Comparison of ENCODE assay signal across 1 cellular context in the genomic region with DNA sequence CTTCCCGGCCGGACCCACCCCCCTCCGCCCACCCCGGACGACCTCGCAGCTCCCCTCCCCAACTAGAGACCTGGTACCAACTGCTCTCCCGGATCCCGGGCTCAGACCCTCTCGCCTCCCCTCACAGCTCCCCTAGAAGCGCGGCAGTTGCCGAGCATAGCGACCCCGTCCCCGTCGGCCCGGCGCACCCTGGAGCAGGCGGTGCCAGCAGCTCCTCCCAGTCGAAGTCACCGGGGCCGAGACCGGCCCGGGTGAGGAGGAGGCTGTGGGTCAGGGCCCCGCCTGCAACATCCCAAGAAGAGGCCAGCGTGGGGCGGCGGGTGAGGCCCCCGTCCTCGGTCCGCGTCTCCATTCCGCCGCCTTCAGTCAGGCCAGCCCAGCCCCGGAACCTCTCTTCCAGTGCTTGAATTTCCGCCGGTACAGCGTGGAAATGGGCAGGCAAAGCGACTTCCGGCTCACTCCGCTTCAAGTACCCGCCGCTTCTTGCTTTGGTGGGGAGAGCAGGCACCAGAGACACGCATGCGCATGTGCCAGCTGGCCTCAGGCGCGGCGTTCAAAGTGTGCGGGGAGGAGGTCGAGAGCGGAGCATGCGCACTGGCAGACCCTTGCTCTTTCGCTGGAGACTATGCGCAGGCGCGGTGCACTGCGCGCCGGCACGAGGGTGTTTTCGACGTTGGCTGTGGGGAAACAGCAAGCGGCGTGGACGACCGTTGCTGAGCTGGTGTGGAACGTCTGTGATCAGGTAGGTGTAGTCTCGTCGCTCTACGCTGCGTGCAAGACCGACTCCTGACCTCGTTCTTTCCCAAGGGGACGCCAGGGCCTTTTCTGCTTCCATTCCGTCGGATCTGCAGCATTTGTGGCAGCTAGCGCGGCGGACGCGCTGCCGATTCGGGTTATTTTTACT.
A peak's percentile ranks its signal among the peaks of the same experiment; 100 is the strongest.
TF ChIP-seq lines count a peak whose summit lies in the region.

A gene with protein sequence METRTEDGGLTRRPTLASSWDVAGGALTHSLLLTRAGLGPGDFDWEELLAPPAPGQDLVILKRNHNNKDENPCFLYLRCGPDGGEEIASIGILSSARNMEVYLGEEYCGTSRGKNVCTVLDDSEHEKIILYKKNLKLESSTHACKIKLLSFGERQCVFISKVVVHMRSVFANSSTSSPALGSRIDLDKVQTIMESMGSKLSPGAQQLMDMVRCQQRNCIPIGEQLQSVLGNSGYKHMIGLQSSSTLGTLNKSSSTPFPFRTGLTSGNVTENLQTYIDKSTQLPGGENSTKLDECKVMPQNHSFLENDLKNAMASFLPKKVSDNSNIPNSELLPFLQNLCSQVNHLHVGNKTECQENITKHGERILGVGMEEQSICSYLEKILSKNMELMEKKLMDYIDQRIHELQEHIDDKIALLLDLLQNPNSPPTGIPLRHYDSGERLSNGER (minus strand): TSS at position 401 of the 904 bp plus-strand sequence. CDS start 49 bp downstream, at position 352.

TF ChIP-seq in GM12878, 131 proteins besides CTCF, POLR2A, EP300 and RAD21 (continued from another document and continues in another):
- TF ChIP-seq SPI1 (IDR thresholded peaks at IDR 0.05; ENCODE audit: borderline replicate concordance, insufficient read depth, low read depth, low read length) (no peak), NR2C1 (IDR thresholded peaks at IDR 0.05) (peak; percentile 61), MEF2B (IDR thresholded peaks at IDR 0.05; ENCODE audit: partially characterized antibody, poor library complexity, severe bottlenecking) (peak; percentile 43), SIX5 (IDR thresholded peaks at IDR 0.05; ENCODE audit: low read depth, low read length, severe bottlenecking) (peak; percentile 59), BCL11A (IDR thresholded peaks at IDR 0.05; ENCODE audit: low read depth, low read length) (no peak), SREBF1 (IDR thresholded peaks at IDR 0.05; ENCODE audit: low read length) (peak; percentile 64; the same call in 1 of the 2 replicates), ZNF24 (IDR thresholded peaks at IDR 0.05) (no peak), TCF3 (IDR thresholded peaks at IDR 0.05; ENCODE audit: borderline replicate concordance, insufficient read depth, low read depth, low read length) (no peak), KAT2A (conservative IDR thresholded peaks at IDR 0.05; ENCODE audit: control insufficient read depth, low read depth, low read length) (no peak), POLR2AphosphoS5 (IDR thresholded peaks at IDR 0.05; ENCODE audit: low read length) (peak; percentile 69; the same call in 1 of the 2 replicates), CREM (IDR thresholded peaks at IDR 0.05; ENCODE audit: low read depth) (peak; percentile 83), NR2F1 (conservative IDR thresholded peaks at IDR 0.05) (peak; percentile 36; the same call in 1 of the 2 replicates), PAX8 (IDR thresholded peaks at IDR 0.05) (no peak), EZH2 (IDR thresholded peaks at IDR 0.05; ENCODE audit: borderline replicate concordance, control insufficient read depth, low read depth, low read length) (no peak), ESRRA (IDR thresholded peaks at IDR 0.05; ENCODE audit: low read length) (peak; percentile 85), YY1 (IDR thresholded peaks at IDR 0.05; ENCODE audit: low read depth, low read length) (peak; percentile 89), HDGF (IDR thresholded peaks at IDR 0.05) (peak; percentile 87), CHD2 (IDR thresholded peaks at IDR 0.05; ENCODE audit: borderline replicate concordance, low read depth, low read length) (peak; percentile 85), DPF2 (IDR thresholded peaks at IDR 0.05) (0 out of 2 replicates have a peak, but pooled peaks have one; percentile 61), ZNF622 (IDR thresholded peaks at IDR 0.05) (no peak), IKZF1 (conservative IDR thresholded peaks at IDR 0.05) (peak; percentile 100), SP1 (IDR thresholded peaks at IDR 0.05; ENCODE audit: low read depth, low read length) (peak; percentile 42), CEBPB (IDR thresholded peaks at IDR 0.05; ENCODE audit: borderline replicate concordance in 1 of 2, low read depth in 2 of 2, low read length in 2 of 2) (no peak; a peak in 1 of 4 replicates), MXI1 (IDR thresholded peaks at IDR 0.05; ENCODE audit: low read depth, low read length) (peak; percentile 64; the same call in 1 of the 2 replicates), CBFB (IDR thresholded peaks at IDR 0.05; ENCODE audit: low read depth) (peak; percentile 53; the same call in 1 of the 2 replicates)
- TF ChIP-seq, protein P1, sequence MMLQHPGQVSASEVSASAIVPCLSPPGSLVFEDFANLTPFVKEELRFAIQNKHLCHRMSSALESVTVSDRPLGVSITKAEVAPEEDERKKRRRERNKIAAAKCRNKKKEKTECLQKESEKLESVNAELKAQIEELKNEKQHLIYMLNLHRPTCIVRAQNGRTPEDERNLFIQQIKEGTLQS (IDR thresholded peaks at IDR 0.05; ENCODE audit: borderline replicate concordance, extremely low read depth, low read depth, low read length) = peak; percentile 46; the same call in 1 of the 2 replicates
- TF ChIP-seq, protein P2, sequence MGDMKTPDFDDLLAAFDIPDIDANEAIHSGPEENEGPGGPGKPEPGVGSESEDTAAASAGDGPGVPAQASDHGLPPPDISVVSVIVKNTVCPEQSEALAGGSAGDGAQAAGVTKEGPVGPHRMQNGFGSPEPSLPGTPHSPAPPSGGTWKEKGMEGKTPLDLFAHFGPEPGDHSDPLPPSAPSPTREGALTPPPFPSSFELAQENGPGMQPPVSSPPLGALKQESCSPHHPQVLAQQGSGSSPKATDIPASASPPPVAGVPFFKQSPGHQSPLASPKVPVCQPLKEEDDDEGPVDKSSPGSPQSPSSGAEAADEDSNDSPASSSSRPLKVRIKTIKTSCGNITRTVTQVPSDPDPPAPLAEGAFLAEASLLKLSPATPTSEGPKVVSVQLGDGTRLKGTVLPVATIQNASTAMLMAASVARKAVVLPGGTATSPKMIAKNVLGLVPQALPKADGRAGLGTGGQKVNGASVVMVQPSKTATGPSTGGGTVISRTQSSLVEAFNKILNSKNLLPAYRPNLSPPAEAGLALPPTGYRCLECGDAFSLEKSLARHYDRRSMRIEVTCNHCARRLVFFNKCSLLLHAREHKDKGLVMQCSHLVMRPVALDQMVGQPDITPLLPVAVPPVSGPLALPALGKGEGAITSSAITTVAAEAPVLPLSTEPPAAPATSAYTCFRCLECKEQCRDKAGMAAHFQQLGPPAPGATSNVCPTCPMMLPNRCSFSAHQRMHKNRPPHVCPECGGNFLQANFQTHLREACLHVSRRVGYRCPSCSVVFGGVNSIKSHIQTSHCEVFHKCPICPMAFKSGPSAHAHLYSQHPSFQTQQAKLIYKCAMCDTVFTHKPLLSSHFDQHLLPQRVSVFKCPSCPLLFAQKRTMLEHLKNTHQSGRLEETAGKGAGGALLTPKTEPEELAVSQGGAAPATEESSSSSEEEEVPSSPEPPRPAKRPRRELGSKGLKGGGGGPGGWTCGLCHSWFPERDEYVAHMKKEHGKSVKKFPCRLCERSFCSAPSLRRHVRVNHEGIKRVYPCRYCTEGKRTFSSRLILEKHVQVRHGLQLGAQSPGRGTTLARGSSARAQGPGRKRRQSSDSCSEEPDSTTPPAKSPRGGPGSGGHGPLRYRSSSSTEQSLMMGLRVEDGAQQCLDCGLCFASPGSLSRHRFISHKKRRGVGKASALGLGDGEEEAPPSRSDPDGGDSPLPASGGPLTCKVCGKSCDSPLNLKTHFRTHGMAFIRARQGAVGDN (IDR thresholded peaks at IDR 0.05) = peak; percentile 98
- TF ChIP-seq, protein P3, sequence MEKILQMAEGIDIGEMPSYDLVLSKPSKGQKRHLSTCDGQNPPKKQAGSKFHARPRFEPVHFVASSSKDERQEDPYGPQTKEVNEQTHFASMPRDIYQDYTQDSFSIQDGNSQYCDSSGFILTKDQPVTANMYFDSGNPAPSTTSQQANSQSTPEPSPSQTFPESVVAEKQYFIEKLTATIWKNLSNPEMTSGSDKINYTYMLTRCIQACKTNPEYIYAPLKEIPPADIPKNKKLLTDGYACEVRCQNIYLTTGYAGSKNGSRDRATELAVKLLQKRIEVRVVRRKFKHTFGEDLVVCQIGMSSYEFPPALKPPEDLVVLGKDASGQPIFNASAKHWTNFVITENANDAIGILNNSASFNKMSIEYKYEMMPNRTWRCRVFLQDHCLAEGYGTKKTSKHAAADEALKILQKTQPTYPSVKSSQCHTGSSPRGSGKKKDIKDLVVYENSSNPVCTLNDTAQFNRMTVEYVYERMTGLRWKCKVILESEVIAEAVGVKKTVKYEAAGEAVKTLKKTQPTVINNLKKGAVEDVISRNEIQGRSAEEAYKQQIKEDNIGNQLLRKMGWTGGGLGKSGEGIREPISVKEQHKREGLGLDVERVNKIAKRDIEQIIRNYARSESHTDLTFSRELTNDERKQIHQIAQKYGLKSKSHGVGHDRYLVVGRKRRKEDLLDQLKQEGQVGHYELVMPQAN (conservative IDR thresholded peaks at IDR 0.05) = peak; percentile 4
- TF ChIP-seq, protein P4, sequence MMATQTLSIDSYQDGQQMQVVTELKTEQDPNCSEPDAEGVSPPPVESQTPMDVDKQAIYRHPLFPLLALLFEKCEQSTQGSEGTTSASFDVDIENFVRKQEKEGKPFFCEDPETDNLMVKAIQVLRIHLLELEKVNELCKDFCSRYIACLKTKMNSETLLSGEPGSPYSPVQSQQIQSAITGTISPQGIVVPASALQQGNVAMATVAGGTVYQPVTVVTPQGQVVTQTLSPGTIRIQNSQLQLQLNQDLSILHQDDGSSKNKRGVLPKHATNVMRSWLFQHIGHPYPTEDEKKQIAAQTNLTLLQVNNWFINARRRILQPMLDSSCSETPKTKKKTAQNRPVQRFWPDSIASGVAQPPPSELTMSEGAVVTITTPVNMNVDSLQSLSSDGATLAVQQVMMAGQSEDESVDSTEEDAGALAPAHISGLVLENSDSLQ (IDR thresholded peaks at IDR 0.05) = peak; percentile 72
- TF ChIP-seq, protein P5, sequence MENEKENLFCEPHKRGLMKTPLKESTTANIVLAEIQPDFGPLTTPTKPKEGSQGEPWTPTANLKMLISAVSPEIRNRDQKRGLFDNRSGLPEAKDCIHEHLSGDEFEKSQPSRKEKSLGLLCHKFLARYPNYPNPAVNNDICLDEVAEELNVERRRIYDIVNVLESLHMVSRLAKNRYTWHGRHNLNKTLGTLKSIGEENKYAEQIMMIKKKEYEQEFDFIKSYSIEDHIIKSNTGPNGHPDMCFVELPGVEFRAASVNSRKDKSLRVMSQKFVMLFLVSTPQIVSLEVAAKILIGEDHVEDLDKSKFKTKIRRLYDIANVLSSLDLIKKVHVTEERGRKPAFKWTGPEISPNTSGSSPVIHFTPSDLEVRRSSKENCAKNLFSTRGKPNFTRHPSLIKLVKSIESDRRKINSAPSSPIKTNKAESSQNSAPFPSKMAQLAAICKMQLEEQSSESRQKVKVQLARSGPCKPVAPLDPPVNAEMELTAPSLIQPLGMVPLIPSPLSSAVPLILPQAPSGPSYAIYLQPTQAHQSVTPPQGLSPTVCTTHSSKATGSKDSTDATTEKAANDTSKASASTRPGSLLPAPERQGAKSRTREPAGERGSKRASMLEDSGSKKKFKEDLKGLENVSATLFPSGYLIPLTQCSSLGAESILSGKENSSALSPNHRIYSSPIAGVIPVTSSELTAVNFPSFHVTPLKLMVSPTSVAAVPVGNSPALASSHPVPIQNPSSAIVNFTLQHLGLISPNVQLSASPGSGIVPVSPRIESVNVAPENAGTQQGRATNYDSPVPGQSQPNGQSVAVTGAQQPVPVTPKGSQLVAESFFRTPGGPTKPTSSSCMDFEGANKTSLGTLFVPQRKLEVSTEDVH (IDR thresholded peaks at IDR 0.05; ENCODE audit: low read depth, partially characterized antibody) = peak; percentile 70
- TF ChIP-seq, protein P6, sequence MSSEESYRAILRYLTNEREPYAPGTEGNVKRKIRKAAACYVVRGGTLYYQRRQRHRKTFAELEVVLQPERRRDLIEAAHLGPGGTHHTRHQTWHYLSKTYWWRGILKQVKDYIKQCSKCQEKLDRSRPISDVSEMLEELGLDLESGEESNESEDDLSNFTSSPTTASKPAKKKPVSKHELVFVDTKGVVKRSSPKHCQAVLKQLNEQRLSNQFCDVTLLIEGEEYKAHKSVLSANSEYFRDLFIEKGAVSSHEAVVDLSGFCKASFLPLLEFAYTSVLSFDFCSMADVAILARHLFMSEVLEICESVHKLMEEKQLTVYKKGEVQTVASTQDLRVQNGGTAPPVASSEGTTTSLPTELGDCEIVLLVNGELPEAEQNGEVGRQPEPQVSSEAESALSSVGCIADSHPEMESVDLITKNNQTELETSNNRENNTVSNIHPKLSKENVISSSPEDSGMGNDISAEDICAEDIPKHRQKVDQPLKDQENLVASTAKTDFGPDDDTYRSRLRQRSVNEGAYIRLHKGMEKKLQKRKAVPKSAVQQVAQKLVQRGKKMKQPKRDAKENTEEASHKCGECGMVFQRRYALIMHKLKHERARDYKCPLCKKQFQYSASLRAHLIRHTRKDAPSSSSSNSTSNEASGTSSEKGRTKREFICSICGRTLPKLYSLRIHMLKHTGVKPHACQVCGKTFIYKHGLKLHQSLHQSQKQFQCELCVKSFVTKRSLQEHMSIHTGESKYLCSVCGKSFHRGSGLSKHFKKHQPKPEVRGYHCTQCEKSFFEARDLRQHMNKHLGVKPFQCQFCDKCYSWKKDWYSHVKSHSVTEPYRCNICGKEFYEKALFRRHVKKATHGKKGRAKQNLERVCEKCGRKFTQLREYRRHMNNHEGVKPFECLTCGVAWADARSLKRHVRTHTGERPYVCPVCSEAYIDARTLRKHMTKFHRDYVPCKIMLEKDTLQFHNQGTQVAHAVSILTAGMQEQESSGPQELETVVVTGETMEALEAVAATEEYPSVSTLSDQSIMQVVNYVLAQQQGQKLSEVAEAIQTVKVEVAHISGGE (CRISPR knock-in tag; IDR thresholded peaks at IDR 0.05) = peak; percentile 93
- TF ChIP-seq, protein P7, sequence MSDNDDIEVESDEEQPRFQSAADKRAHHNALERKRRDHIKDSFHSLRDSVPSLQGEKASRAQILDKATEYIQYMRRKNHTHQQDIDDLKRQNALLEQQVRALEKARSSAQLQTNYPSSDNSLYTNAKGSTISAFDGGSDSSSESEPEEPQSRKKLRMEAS (IDR thresholded peaks at IDR 0.05; ENCODE audit: low read depth, low read length) = peak; percentile 99
- TF ChIP-seq, protein P8, sequence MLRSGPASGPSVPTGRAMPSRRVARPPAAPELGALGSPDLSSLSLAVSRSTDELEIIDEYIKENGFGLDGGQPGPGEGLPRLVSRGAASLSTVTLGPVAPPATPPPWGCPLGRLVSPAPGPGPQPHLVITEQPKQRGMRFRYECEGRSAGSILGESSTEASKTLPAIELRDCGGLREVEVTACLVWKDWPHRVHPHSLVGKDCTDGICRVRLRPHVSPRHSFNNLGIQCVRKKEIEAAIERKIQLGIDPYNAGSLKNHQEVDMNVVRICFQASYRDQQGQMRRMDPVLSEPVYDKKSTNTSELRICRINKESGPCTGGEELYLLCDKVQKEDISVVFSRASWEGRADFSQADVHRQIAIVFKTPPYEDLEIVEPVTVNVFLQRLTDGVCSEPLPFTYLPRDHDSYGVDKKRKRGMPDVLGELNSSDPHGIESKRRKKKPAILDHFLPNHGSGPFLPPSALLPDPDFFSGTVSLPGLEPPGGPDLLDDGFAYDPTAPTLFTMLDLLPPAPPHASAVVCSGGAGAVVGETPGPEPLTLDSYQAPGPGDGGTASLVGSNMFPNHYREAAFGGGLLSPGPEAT (IDR thresholded peaks at IDR 0.05; ENCODE audit: low read depth) = 0 out of 2 replicates have a peak, but pooled peaks have one; percentile 26
